Comparison of ENCODE assay signal across 8 cellular contexts in the genomic region with DNA sequence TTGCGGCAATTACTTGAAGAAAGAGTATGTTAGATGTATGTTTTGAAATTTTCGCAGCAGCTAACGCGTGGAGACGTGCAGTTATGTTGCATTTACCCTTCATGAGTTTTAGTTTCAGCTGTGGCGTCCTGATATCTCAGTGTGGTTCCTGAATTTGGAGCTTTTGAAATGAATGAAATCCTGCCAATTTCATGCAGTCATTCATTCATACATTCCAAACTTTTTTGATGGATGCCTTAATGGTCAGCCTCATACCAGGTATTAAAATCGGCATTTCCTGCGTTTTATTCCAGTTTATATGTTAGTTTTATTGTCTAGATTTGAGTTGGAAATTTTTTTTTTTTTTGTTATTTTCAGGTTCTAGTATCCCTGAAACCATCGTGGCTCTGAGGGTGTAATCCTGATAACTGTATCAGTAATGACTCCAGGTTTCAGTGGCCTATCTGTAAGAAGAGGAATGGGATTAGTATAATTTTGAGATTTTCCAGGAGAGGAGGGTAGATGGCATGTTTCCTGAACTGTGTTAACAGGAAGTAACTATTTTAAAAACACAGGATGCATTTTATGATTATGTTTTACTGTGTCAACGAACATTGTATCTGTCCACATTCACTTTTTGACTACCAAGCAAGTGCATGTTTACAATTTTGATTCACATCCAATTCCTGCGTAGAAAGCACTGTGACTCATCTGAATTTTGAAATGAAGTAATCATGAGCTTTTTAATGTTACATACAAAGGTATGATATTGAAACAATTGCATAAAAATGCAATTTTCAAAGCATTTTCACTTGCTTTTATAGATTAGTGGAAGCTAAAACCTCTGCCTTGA. TPM values are rescaled to one million over a fixed set of nuclear protein-coding genes. Genes with fewer than 3 reads are reported as not detected.
DNase-seq lines count a peak whose midpoint lies in the region; ATAC-seq, FAIRE-seq and TF ChIP-seq lines count a peak whose summit lies in the region.

No MANE protein-coding gene starts in this region.

- H2AFZ ChIP-seq in K562 (ENCODE audit: low read depth, low read length): peak overlapping the region; percentile 87
- H2AFZ ChIP-seq in HepG2 (ENCODE audit: low read length): peak overlapping the region; percentile 35

- H3K4me3 Mint-ChIP-seq in type B pancreatic cell: peak overlapping the region; percentile 92

- H3K9me1 ChIP-seq in K562 (ENCODE audit: control insufficient read depth, insufficient read depth, low read length): no peaks in the 10 kb centered on the region

- H3K9me3 ChIP-seq in ES-I3 (ENCODE audit: control insufficient read depth, insufficient read depth, low read length): no peaks in the 10 kb centered on the region
- H3K9me3 ChIP-seq in K562 (replicated peaks; ENCODE audit: control insufficient read depth, insufficient read depth, low read depth, low read length): no peaks in the 10 kb centered on the region
- no peaks in the 10 kb centered on the region for H3K9me3 ChIP-seq in HepG2 (ENCODE audit: low read length)

- H3K4me1 ChIP-seq in ES-I3 (ENCODE audit: insufficient read depth, low read length) (no peaks in the 10 kb centered on the region; the same call in none of the 2 replicates), K562 (replicated peaks in 1 of 2; ENCODE audit: control insufficient read depth in 2 of 2, insufficient read depth in 2 of 2, low read length in 2 of 2) (peaks cover 0 to 8% of the 10 kb centered on the region in 2 experiments; a peak in 2 of 5 replicates), HepG2 (ENCODE audit: insufficient read depth, low read length) (peaks cover 59% of the 10 kb centered on the region)

- no peaks in the 10 kb centered on the region for H3K9me3 Mint-ChIP-seq in type B pancreatic cell

- TF ChIP-seq POLR2A in K562 (conservative IDR thresholded peaks at IDR 0.05): no peak
- TF ChIP-seq POLR2A in HepG2 (IDR thresholded peaks at IDR 0.05; ENCODE audit: insufficient read depth in 1 of 2, low read depth in 2 of 2, low read length in 2 of 2): no peak

- in situ Hi-C loops in K562 (cut with MboI) (no loop called here), HepG2 (cut with HindIII; ENCODE audit: extremely low pct_ligation_motif_present, low pct_unique_long_range_greater_than_20kb) (no loop called here), ACHN (cut with HindIII; ENCODE audit: low pct_ligation_motif_present, low pct_unique_long_range_greater_than_20kb, low sequenced_read_pairs) (no loop called here)

- peak overlapping the region; percentile 78 for H3K4me3 ChIP-seq in K562
- peak overlapping the region; percentile 65 to 89 (median 88) for H3K4me3 ChIP-seq in HepG2 (replicated peaks in 1 of 3; ENCODE audit: insufficient read depth in 1 of 3, low read depth in 2 of 3, low read length in 3 of 3)

- H3K79me2 ChIP-seq in K562 (ENCODE audit: control insufficient read depth, insufficient read depth, low read length): peaks cover 26% of the 10 kb centered on the region
- peaks cover 47% of the 10 kb centered on the region for H3K79me2 ChIP-seq in HepG2 (ENCODE audit: insufficient read depth, low read length)

- TSS peak; percentile 38 for BruUV-seq in K562 (replicated peaks; lab: Mats Ljungman, UMichigan)
- BruUV-seq in HepG2 (replicated peaks; lab: Mats Ljungman, UMichigan): TSS peak; percentile 65

- H3K36me3 ChIP-seq in ES-I3 (ENCODE audit: insufficient read depth, low read length) (no peaks in the 10 kb centered on the region), K562 (ENCODE audit: control insufficient read depth, insufficient read depth, low read length) (no peaks in the 10 kb centered on the region), HepG2 (replicated peaks in 1 of 2; ENCODE audit: control insufficient read depth in 1 of 2, insufficient read depth in 2 of 2, low read length in 2 of 2) (no peaks in the 10 kb centered on the region)

- intact Hi-C loops in K562 (cut with micrococcal nuclease): no loop called here
- intact Hi-C loops in HepG2 (cut with micrococcal nuclease; ENCODE audit: unreplicated experiment): loop anchor here (1.0 to 10.0 kb wide), 6 partner anchors 7 to 328 kb away; no protein-coding TSS in a partner anchor

- DNase-seq in K562 (ENCODE audit: extremely low read depth in 1 of 4, low spot score in 3 of 4): no peak
- DNase-seq in HepG2 (ENCODE audit: low spot score): no peak
- no peak for DNase-seq in type B pancreatic cell (ENCODE audit: extremely low spot score, unreplicated experiment)
- DNase-seq in medulla oblongata (ENCODE audit: extremely low spot score): no peak
- no peak for DNase-seq in ACHN

- H3K27ac Mint-ChIP-seq in type B pancreatic cell: peak overlapping the region; percentile 89

- H4K20me1 ChIP-seq in K562 (replicated peaks; ENCODE audit: control insufficient read depth, insufficient read depth, low read length): no peaks in the 10 kb centered on the region
- H4K20me1 ChIP-seq in HepG2 (ENCODE audit: insufficient read depth, low read length): no peaks in the 10 kb centered on the region

- TF ChIP-seq EP300 in Ishikawa (IDR thresholded peaks at IDR 0.05; ENCODE audit: borderline replicate concordance) (no peak), K562 (IDR thresholded peaks at IDR 0.05; ENCODE audit: low read length) (no peak), HepG2 (IDR thresholded peaks at IDR 0.05; ENCODE audit: low read depth in 2 of 2, low read length in 2 of 2) (no peak), HepG2 (CRISPR knock-in tag; IDR thresholded peaks at IDR 0.05; ENCODE audit: borderline replicate concordance) (no peak)

- FAIRE-seq in K562 (lab: Jason Lieb, UNC) (no peak), HepG2 (lab: Jason Lieb, UNC) (no peak)

- H3K27ac ChIP-seq in K562 (ENCODE audit: extremely low read depth, low read depth, low read length) (peak overlapping the region; percentile 90), HepG2 (ENCODE audit: extremely low read length, insufficient read depth, low read length) (peak overlapping the region; percentile 91)

- peaks cover 17% of the 10 kb centered on the region for H3K4me1 Mint-ChIP-seq in type B pancreatic cell (ENCODE audit: unreplicated experiment)

- under 1% methylated on average over 11 of the region's 11 CpGs for WGBS in K562 (ENCODE audit: insufficient coverage, low coverage, missing lambda C conversion rate)
- WGBS in HepG2 (ENCODE audit: low lambda C conversion rate): 4% methylated on average over 11 of the region's 11 CpGs

- ATAC-seq in K562 (no peak), HepG2 (no peak), HG02759 (IDR thresholded peaks at IDR 0.05; ENCODE audit: unreplicated experiment) (no peak)

- H3K9ac ChIP-seq in ES-I3 (ENCODE audit: low read depth, low read length) (peak overlapping the region; percentile 80), K562 (ENCODE audit: insufficient read depth in 1 of 2, low read depth in 2 of 2, low read length in 2 of 2) (peak overlapping the region; percentile 83 to 96; a peak in 3 of 4 replicates), HepG2 (ENCODE audit: insufficient read depth, low read depth, low read length) (peak overlapping the region; percentile 97)

- TF ChIP-seq RAD21 in Ishikawa (IDR thresholded peaks at IDR 0.05; ENCODE audit: low read depth): no peak
- TF ChIP-seq RAD21 in K562 (CRISPR knock-in tag; conservative IDR thresholded peaks at IDR 0.05 in 1 of 2, IDR thresholded peaks at IDR 0.05 in 1 of 2): no peak
- TF ChIP-seq RAD21 in HepG2 (CRISPR knock-in tag; IDR thresholded peaks at IDR 0.05): no peak

- H3K27me3 ChIP-seq in K562 (ENCODE audit: control insufficient read depth in 2 of 2, insufficient read depth in 2 of 2, low read length in 2 of 2) (no peaks in the 10 kb centered on the region), HepG2 (ENCODE audit: control insufficient read depth in 1 of 2, insufficient read depth in 2 of 2, low read length in 2 of 2) (no peaks in the 10 kb centered on the region; a peak in 1 of 5 replicates)

- peak overlapping the region; percentile 92 for H3K4me2 ChIP-seq in K562 (ENCODE audit: insufficient read depth, low read length)
- H3K4me2 ChIP-seq in HepG2 (ENCODE audit: low read depth, low read length): peak overlapping the region; percentile 86

- no peak for TF ChIP-seq CTCF in K562 (IDR thresholded peaks at IDR 0.05 in 2 of 3, conservative IDR thresholded peaks at IDR 0.05 in 1 of 3; ENCODE audit: insufficient read depth in 2 of 3, low read depth in 1 of 3, low read length in 3 of 3)
- no peak for TF ChIP-seq CTCF in HepG2 (CRISPR knock-in tag; IDR thresholded peaks at IDR 0.05)
- no peak for TF ChIP-seq CTCF in type B pancreatic cell (conservative IDR thresholded peaks at IDR 0.05)

- POLR2A ChIA-PET in K562 (lab: Yijun Ruan, JAX): interaction anchor here (0.7 to 1.5 kb wide), 6 partner anchors 9 to 28 kb away, joined by 3 to 4 read pairs (median 4); no protein-coding TSS in a partner anchor
- POLR2A ChIA-PET in HepG2 (lab: Yijun Ruan, JAX): interaction anchor here (0.8 to 2.0 kb wide), 9 partner anchors 7 to 150 kb away, joined by 4 to 30 read pairs (median 7); a partner anchor contains a TSS

- H3K36me3 Mint-ChIP-seq in type B pancreatic cell: no peaks in the 10 kb centered on the region

- CTCF ChIA-PET in K562 (lab: Yijun Ruan, JAX; ENCODE audit: low intra/inter-chr PET ratio): no interaction called here
- CTCF ChIA-PET in HepG2 (lab: Yijun Ruan, JAX; ENCODE audit: low intra/inter-chr PET ratio, low total read pairs): no interaction called here

- H3K27me3 Mint-ChIP-seq in type B pancreatic cell: no peaks in the 10 kb centered on the region

RNA-seq across cellular contexts. Expression of a gene that starts 1.0 kb away (rescaled TPM):
- 11.6 and 19.4 TPM in 2 replicates for total RNA-seq in K562 (2011; cell fraction: chromatin; rRNA removed; ENCODE audit: low replicate concordance)
- total RNA-seq in K562 (2011; cell fraction: nucleolus; rRNA removed): 3.4 and 3.8 TPM in 2 replicates
- total RNA-seq in K562 (2011; cell fraction: nucleoplasm; rRNA removed): 5.0 and 9.6 TPM in 2 replicates
- 0.20 and 1.6 TPM in 2 replicates for total RNA-seq in K562 (2014; rRNA removed)
- 1.1 and 1.4 TPM in 2 replicates for total RNA-seq in K562 (2014; rRNA removed; fragmentation: Illumina TruSeq; extraction: Trizol)
- 0.98 and 1.0 TPM in 2 replicates for total RNA-seq in K562 (2015; rRNA removed; fragmentation: Illumina TruSeq; extraction: Trizol)
- 1.5 and 2.1 TPM in 2 replicates for total RNA-seq in K562 (2021)
- 1.9 TPM in 2 replicates for polyA plus RNA-seq in K562 (2011; rRNA removed)
- 0.04 TPM in 2 replicates for polyA plus RNA-seq in K562 (2011; cell fraction: cytosol; rRNA removed)
- polyA plus RNA-seq in K562 (2011; cell fraction: nucleus; rRNA removed): 1.2 and 2.0 TPM in 2 replicates
- polyA plus RNA-seq in K562 (2012): 1.00 and 3.0 TPM in 2 replicates
- polyA plus RNA-seq in K562 (2014; fragmentation: Illumina TruSeq; extraction: Trizol): 0.13 and 0.75 TPM in 2 replicates
- 1 to 10 TPM; 2.1 to 2.4 TPM for polyA plus RNA-seq in K562 (2014; fragmentation: Nextera tagmentation; extraction: Ambion mirVana)
- 0.24 and 0.57 TPM in 2 replicates for polyA plus RNA-seq in K562 (2014; rRNA removed)
- polyA minus RNA-seq in K562 (2011; rRNA and poly(A)+ RNA removed): 3.8 and 4.3 TPM in 2 replicates
- 0.19 and 1.5 TPM in 2 replicates for polyA minus RNA-seq in K562 (2011; cell fraction: cytosol; rRNA and poly(A)+ RNA removed)
- polyA minus RNA-seq in K562 (2011; cell fraction: nucleus; rRNA and poly(A)+ RNA removed): 5.5 and 11.8 TPM in 2 replicates
- 31.1 and 52.7 TPM in 2 replicates for total RNA-seq in HepG2 (2016; rRNA removed; fragmentation: Illumina TruSeq; extraction: Trizol)
- total RNA-seq in HepG2 (2016; cell fraction: cytosol; rRNA removed; fragmentation: Illumina TruSeq; extraction: Trizol; ENCODE audit: low read depth): 26.3 and 27.6 TPM in 2 replicates
- 29.2 and 47.9 TPM in 2 replicates for total RNA-seq in HepG2 (2016; cell fraction: insoluble cytoplasmic fraction; rRNA removed; fragmentation: Illumina TruSeq; extraction: Trizol)
- total RNA-seq in HepG2 (2016; cell fraction: membrane; rRNA removed; fragmentation: Illumina TruSeq; extraction: Trizol): 25.4 and 36.7 TPM in 2 replicates
- total RNA-seq in HepG2 (2016; cell fraction: nucleus; rRNA removed; fragmentation: Illumina TruSeq; extraction: Trizol): 37.8 and 42.8 TPM in 2 replicates
- polyA plus RNA-seq in HepG2 (2011; rRNA removed): 14.6 and 18.0 TPM in 2 replicates
- polyA plus RNA-seq in HepG2 (2011; cell fraction: cytosol; rRNA removed): 11.3 and 11.6 TPM in 2 replicates
- polyA plus RNA-seq in HepG2 (2011; cell fraction: nucleus; rRNA removed): 19.6 and 24.6 TPM in 2 replicates
- 9.1 and 11.1 TPM in 2 replicates for polyA plus RNA-seq in HepG2 (2012)
- 0.66 and 0.68 TPM in 2 replicates for polyA plus RNA-seq in HepG2 (2016; cell fraction: cytosol; fragmentation: Illumina TruSeq; extraction: Trizol; ENCODE audit: low read depth)
- polyA plus RNA-seq in HepG2 (2016; cell fraction: insoluble cytoplasmic fraction; fragmentation: Illumina TruSeq; extraction: Trizol; ENCODE audit: low read depth): 20.9 and 21.6 TPM in 2 replicates
- 2.1 and 2.2 TPM in 2 replicates for polyA plus RNA-seq in HepG2 (2016; cell fraction: membrane; fragmentation: Illumina TruSeq; extraction: Trizol; ENCODE audit: low read depth)
- polyA plus RNA-seq in HepG2 (2016; cell fraction: nucleus; fragmentation: Illumina TruSeq; extraction: Trizol; ENCODE audit: insufficient read depth, low read depth): 12.2 and 12.4 TPM in 2 replicates
- 107 and 126 TPM in 2 replicates for polyA minus RNA-seq in HepG2 (2011; rRNA and poly(A)+ RNA removed; ENCODE audit: low replicate concordance)
- 46.4 and 48.7 TPM in 2 replicates for polyA minus RNA-seq in HepG2 (2011; cell fraction: cytosol; rRNA and poly(A)+ RNA removed)
- polyA minus RNA-seq in HepG2 (2011; cell fraction: nucleus; rRNA and poly(A)+ RNA removed): 77.1 and 88.3 TPM in 2 replicates
- 46.1 and 51.0 TPM in 2 replicates for total RNA-seq in type B pancreatic cell (ENCODE audit: low replicate concordance)
